In the genomic region with DNA sequence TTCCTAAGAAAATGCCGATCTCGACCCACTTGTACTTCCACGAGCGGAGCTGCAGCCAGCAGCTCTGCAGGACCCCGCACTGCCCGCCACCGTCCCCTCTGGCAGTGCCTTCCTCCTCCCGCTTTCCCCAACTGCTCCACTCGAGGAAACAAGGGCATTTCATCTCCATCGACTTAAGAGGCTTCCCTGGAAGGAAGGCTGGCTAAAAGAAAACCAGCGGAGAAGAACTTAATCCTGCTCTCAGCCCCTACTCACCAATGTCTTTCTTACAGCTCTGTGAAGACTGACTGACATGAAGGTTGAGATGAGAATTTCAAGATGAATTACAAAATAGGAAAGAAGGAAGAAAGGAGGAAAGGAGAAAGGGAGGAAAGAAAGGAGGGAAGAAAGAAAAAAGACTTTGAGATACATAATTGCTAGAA, we compare ENCODE assay signal across 8 cellular contexts. TPM values are rescaled to one million over a fixed set of nuclear protein-coding genes. Genes with fewer than 3 reads are reported as not detected.
DNase-seq lines count a peak whose midpoint lies in the region; TF ChIP-seq lines count a peak whose summit lies in the region.

No MANE protein-coding gene starts in this region.

- no peak overlapping the region for H3K27ac ChIP-seq in GM23248
- peak overlapping the region; percentile 75 to 79 for H3K27ac ChIP-seq in right atrium auricular region
- no peak overlapping the region for H3K27ac ChIP-seq in Karpas-422 (ENCODE audit: low read length)

- no peak for TF ChIP-seq CTCF in right atrium auricular region (IDR thresholded peaks at IDR 0.05)

- peak overlapping the region; percentile 97 for H3K4me2 ChIP-seq in GM23248 (ENCODE audit: unreplicated experiment)
- peak overlapping the region; percentile 100 for H3K4me2 ChIP-seq in skeletal muscle satellite cell (ENCODE audit: low read length)
- H3K4me2 ChIP-seq in Karpas-422 (ENCODE audit: low read depth, low read length, poor library complexity, severe bottlenecking), result no peak overlapping the region

- H3K79me2 ChIP-seq in GM23248 (ENCODE audit: insufficient read depth) (no peaks in the 10 kb centered on the region), Karpas-422 (ENCODE audit: low read length) (no peaks in the 10 kb centered on the region)

- H3K4me3 ChIP-seq in GM23248 (peak overlapping the region; percentile 89), adipocyte (ENCODE audit: low read length) (peak overlapping the region; percentile 83), right atrium auricular region (peak overlapping the region; percentile 45 to 63), skeletal muscle satellite cell (ENCODE audit: low read length) (peak overlapping the region; percentile 91), Karpas-422 (ENCODE audit: low read length) (no peak overlapping the region)

- in situ Hi-C loops in GM23248 (cut with MboI), result no loop called here

- H2AFZ ChIP-seq in GM23248 (peak overlapping the region; percentile 89), Karpas-422 (ENCODE audit: low read length) (no peak overlapping the region)

- H3K36me3 ChIP-seq in GM23248 (ENCODE audit: low read depth) (no peaks in the 10 kb centered on the region), adipocyte (ENCODE audit: control insufficient read depth, insufficient read depth, low read length, severe bottlenecking) (no peaks in the 10 kb centered on the region), right atrium auricular region (no peaks in the 10 kb centered on the region), skeletal muscle satellite cell (ENCODE audit: insufficient read depth, low read length) (no peaks in the 10 kb centered on the region), Karpas-422 (ENCODE audit: insufficient read depth, low read length) (no peaks in the 10 kb centered on the region)

- 11 to 15% methylated on average over 11 of the region's 11 CpGs for WGBS in GM23248 (ENCODE audit: low coverage in 1 of 2, low lambda C conversion rate in 2 of 2, missing lambda C conversion rate in 2 of 2), 2 experiments

- H3K9me2 ChIP-seq in GM23248 (ENCODE audit: insufficient read depth) (no peaks in the 10 kb centered on the region), Karpas-422 (replicated peaks; ENCODE audit: insufficient read depth, low read length) (no peaks in the 10 kb centered on the region)

- no peaks in the 10 kb centered on the region for H4K20me1 ChIP-seq in GM23248 (ENCODE audit: insufficient read depth)
- H4K20me1 ChIP-seq in Karpas-422 (ENCODE audit: insufficient read depth, low read depth, low read length), result 0 out of 2 replicates have a peak, but pooled peaks cover 3% of the 10 kb centered on the region

- no peaks in the 10 kb centered on the region for H3K4me1 ChIP-seq in GM23248 (ENCODE audit: insufficient read depth)
- no peaks in the 10 kb centered on the region for H3K4me1 ChIP-seq in adipocyte (ENCODE audit: control insufficient read depth, insufficient read depth, low read length)
- H3K4me1 ChIP-seq in right atrium auricular region, result peaks cover 0 to 23% of the 10 kb centered on the region in 2 donors
- H3K4me1 ChIP-seq in skeletal muscle satellite cell (ENCODE audit: control insufficient read depth, insufficient read depth, low read length), result peaks cover 4% of the 10 kb centered on the region
- no peaks in the 10 kb centered on the region for H3K4me1 ChIP-seq in Karpas-422 (ENCODE audit: low read length)

- H3K27me3 ChIP-seq in GM23248 (replicated peaks; ENCODE audit: insufficient read depth) (peaks cover 12% of the 10 kb centered on the region), adipocyte (replicated peaks; ENCODE audit: control insufficient read depth, insufficient read depth, low read length) (peaks cover 42% of the 10 kb centered on the region), right atrium auricular region (peaks cover 0 to 13% of the 10 kb centered on the region in 2 donors), skeletal muscle satellite cell (ENCODE audit: control insufficient read depth, insufficient read depth, low read length) (peaks cover 19% of the 10 kb centered on the region), Karpas-422 (ENCODE audit: low read length) (no peaks in the 10 kb centered on the region)

- DNase-seq in GM23248 (no peak), adipocyte (ENCODE audit: low read depth) (no peak), right atrium auricular region (ENCODE audit: low spot score) (no peak), medulla oblongata (ENCODE audit: extremely low spot score) (no peak), NCI-H128 (lab: John Stamatoyannopoulos, UW; ENCODE audit: unreplicated experiment) (no peak), DMS79 (lab: John Stamatoyannopoulos, UW) (no peak), Karpas-422 (no peak)

- H3K9me3 ChIP-seq in GM23248 (ENCODE audit: low read depth) (no peaks in the 10 kb centered on the region), adipocyte (ENCODE audit: control insufficient read depth, low read length) (no peaks in the 10 kb centered on the region), right atrium auricular region (no peaks in the 10 kb centered on the region), skeletal muscle satellite cell (replicated peaks; ENCODE audit: low read length) (no peaks in the 10 kb centered on the region), Karpas-422 (ENCODE audit: low read length) (no peaks in the 10 kb centered on the region)

- H3K9ac ChIP-seq in GM23248 (peak overlapping the region; percentile 69), adipocyte (ENCODE audit: low read length) (peak overlapping the region; percentile 68), skeletal muscle satellite cell (ENCODE audit: low read depth, low read length) (peak overlapping the region; percentile 76), Karpas-422 (ENCODE audit: low read length) (no peak overlapping the region)

- H3F3A ChIP-seq in GM23248 (ENCODE audit: insufficient read depth), result no peaks in the 10 kb centered on the region

RNA-seq across cellular contexts. Expression of a gene that starts 15.6 kb away (rescaled TPM):
- 11.1 and 13.2 TPM in 2 replicates for total RNA-seq in GM23248 (2014; rRNA removed; shearing (Covaris generic))
- polyA plus RNA-seq in GM23248 (2016; fragmentation: Nextera tagmentation; extraction: Ambion mirVana), result 3.3 and 3.5 TPM in 2 replicates
- total RNA-seq in right atrium auricular region, result 10 to 100 TPM; 13.5 to 23.6 TPM
- total RNA-seq in skeletal muscle satellite cell (2012; rRNA removed), result 3.3 and 6.1 TPM in 2 replicates
- not detected in 2 replicates for total RNA-seq in Karpas-422 (2014; rRNA removed; shearing (Covaris generic); ENCODE audit: low replicate concordance)

Comparison
In these comparisons a context has a peak if more than half of its experiments do, and no peak if none do; other contexts are left out.
1. H3K27ac ChIP-seq: peak in right atrium auricular region (2 of 2); none in GM23248 (single experiment) and Karpas-422 (single experiment).
2. RNA of a gene that starts 15.6 kb away (total RNA-seq): 13.5 to 23.6 TPM in right atrium auricular region and 11.1 to 13.2 TPM in GM23248; not detected in Karpas-422; every median in the first group is over 10 times any median in the second.